In the genomic region with DNA sequence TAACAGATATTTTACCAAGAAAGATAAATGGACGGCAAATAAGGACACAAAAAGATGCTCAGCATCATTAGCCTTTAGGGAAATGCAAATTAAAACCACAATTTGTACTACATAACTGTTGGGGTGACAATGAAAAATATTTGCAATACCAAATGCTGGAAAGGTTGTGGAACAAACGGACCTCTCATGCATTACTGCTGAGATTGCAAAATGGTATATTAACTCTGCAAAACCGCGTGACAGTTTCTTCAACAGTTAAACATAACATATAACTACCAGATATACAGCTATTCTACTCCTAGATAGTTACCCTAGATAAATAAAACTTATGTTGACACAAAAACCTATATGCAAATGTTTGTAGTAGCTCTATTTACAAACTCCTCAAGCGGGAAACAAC, we compare ENCODE assay signal across 30 cellular contexts. TPM values are rescaled to one million over a fixed set of nuclear protein-coding genes. Genes with fewer than 3 reads are reported as not detected.
"Had no signal": no experiment of that assay in that cellular context is flagged by ENCODE, and none has a peak within 500 bp of the region (broad histone marks: within the 10 kb centered on the region; RNA-seq: fewer than 3 reads in every experiment).

No MANE protein-coding gene starts in this region.

- H3K27me3 ChIP-seq: foreskin keratinocyte, gastroesophageal sphincter, hepatocyte, suprapubic skin, transverse colon, upper lobe of right lung had no signal

- FAIRE-seq: endothelial cell of umbilical vein, kidney, pancreas had no signal

- H3K36me3 Mint-ChIP-seq: memory B cell, natural killer cell had no signal

- H3K9me3 ChIP-seq: esophagus muscularis mucosa, gastroesophageal sphincter, heart left ventricle, pancreas, suprapubic skin, transverse colon, upper lobe of right lung, uterus had no signal

- H3K27ac Mint-ChIP-seq: endodermal cell; memory B cell; natural killer cell; stimulated activated naive CD8-positive, alpha-beta T cell treated with anti-CD3 and anti-CD28 coated beads, Interleukin-15, amount 100 ng/mL, for 72 hours had no signal

- H3K4me1 Mint-ChIP-seq: endodermal cell; memory B cell; natural killer cell; stimulated activated naive CD8-positive, alpha-beta T cell treated with anti-CD3 and anti-CD28 coated beads, Interleukin-15, amount 100 ng/mL, for 72 hours had no signal

- H3K27ac ChIP-seq: esophagus muscularis mucosa, foreskin keratinocyte, gastroesophageal sphincter, heart left ventricle, hepatocyte, pancreas, suprapubic skin, transverse colon, upper lobe of right lung, uterus had no signal

- H3K36me3 ChIP-seq: esophagus muscularis mucosa, gastroesophageal sphincter, heart left ventricle, pancreas, suprapubic skin, transverse colon, upper lobe of right lung, uterus had no signal

- H3K9me3 Mint-ChIP-seq: memory B cell; natural killer cell; stimulated activated naive CD8-positive, alpha-beta T cell treated with anti-CD3 and anti-CD28 coated beads, Interleukin-15, amount 100 ng/mL, for 72 hours had no signal

- H3K4me2 ChIP-seq: hepatocyte, smooth muscle cell had no signal

- H3K4me1 ChIP-seq: esophagus muscularis mucosa, foreskin keratinocyte, gastroesophageal sphincter, suprapubic skin, upper lobe of right lung, uterus had no signal

- DNase-seq: effector CD8-positive, alpha-beta T cell; endodermal cell; foreskin keratinocyte; heart left ventricle; kidney; natural killer cell; pancreas; stimulated activated CD4-positive, alpha-beta T cell treated with anti-CD3 and anti-CD28 coated beads, Interleukin-12 subunit alpha, Interleukin-12 subunit beta, amount 100 ng/mL, for 4 hours; stimulated activated CD4-positive, alpha-beta T cell treated with anti-CD3 and anti-CD28 coated beads, Interleukin-1b, Interleukin-23, amount 100 ng/mL, for 48 hours; stimulated activated CD4-positive, alpha-beta T cell treated with anti-CD3 and anti-CD28 coated beads, Interleukin-4, amount 100 ng/mL, for 1 hour; stimulated activated CD8-positive, alpha-beta memory T cell treated with anti-CD3 and anti-CD28 coated beads, Interleukin-4, amount 100 ng/mL, for 48 hours; stimulated activated naive CD4-positive, alpha-beta T cell; stimulated activated naive CD8-positive, alpha-beta T cell treated with anti-CD3 and anti-CD28 coated beads, Interleukin-15, amount 100 ng/mL, for 72 hours; transverse colon; upper lobe of right lung; uterus had no signal

- ATAC-seq: foreskin keratinocyte; gastroesophageal sphincter; heart left ventricle; left lobe of liver; natural killer cell; pancreas; sciatic nerve; stimulated activated naive CD8-positive, alpha-beta T cell treated with anti-CD3 and anti-CD28 coated beads, Interleukin-15, amount 100 ng/mL, for 72 hours; upper lobe of right lung had no signal

- H3K4me3 Mint-ChIP-seq: endodermal cell; memory B cell; natural killer cell; stimulated activated naive CD8-positive, alpha-beta T cell treated with anti-CD3 and anti-CD28 coated beads, Interleukin-15, amount 100 ng/mL, for 72 hours had no signal

- H3K4me3 ChIP-seq: esophagus muscularis mucosa, gastroesophageal sphincter, heart left ventricle, hepatocyte, lung, pancreas, smooth muscle cell, suprapubic skin, transverse colon, upper lobe of right lung, uterus had no signal

RNA-seq across cellular contexts. Expression of gene OTC, which starts 6.3 kb away (rescaled TPM):
- total RNA-seq: endodermal cell, endothelial cell of umbilical vein, epithelial cell of proximal tubule, fibroblast of lung, foreskin keratinocyte, heart left ventricle, kidney, mononuclear cell, natural killer cell, smooth muscle cell, suprapubic skin had no signal
- polyA plus RNA-seq: endothelial cell of umbilical vein, fibroblast of lung, foreskin keratinocyte, neural cell, smooth muscle cell had no signal
